34 cellular contexts compared by ENCODE assay signal in genomic region chr7:93836111-93836510, GRCh38. TPM values are rescaled to one million over a fixed set of nuclear protein-coding genes. Genes with fewer than 3 reads are reported as not detected.
DNase-seq lines count a peak whose midpoint lies in the region; ATAC-seq, FAIRE-seq and TF ChIP-seq lines count a peak whose summit lies in the region.
"Had no signal": no experiment of that assay in that cellular context is flagged by ENCODE, and none has a peak within 500 bp of the region (broad histone marks: within the 10 kb centered on the region; RNA-seq: fewer than 3 reads in every experiment).

No MANE protein-coding gene starts in this region.

- no peak overlapping the region for H3K27ac ChIP-seq in kidney (ENCODE audit: low read depth in 2 of 2, low read length in 2 of 2)
- H3K27ac ChIP-seq: BLaER1 treated with 17β-estradiol and CSF1 and Interleukin-3, amounts not matched to agents 10 nM and 100 nM; cardiac muscle cell; neural progenitor cell; Peyer's patch; VCaP had no signal

- no peak for ATAC-seq in HG03135 (IDR thresholded peaks at IDR 0.05; ENCODE audit: unreplicated experiment)
- ATAC-seq: HCT116, HepG2, left lobe of liver, right cardiac atrium had no signal

- no peaks in the 10 kb centered on the region for H3K9me3 ChIP-seq in kidney (ENCODE audit: control insufficient read depth in 1 of 2, low read length in 2 of 2)
- H3K9me3 ChIP-seq: BLaER1 treated with 17β-estradiol and CSF1 and Interleukin-3, amounts not matched to agents 10 nM and 100 nM; Peyer's patch; tibial artery had no signal

- H3K4me1 ChIP-seq in kidney (ENCODE audit: control insufficient read depth in 1 of 2, insufficient read depth in 1 of 2, low read depth in 1 of 2, low read length in 2 of 2): no peaks in the 10 kb centered on the region
- H3K4me1 ChIP-seq: BLaER1 treated with 17β-estradiol and CSF1 and Interleukin-3, amounts not matched to agents 10 nM and 100 nM; neural progenitor cell; Peyer's patch had no signal

- DNase-seq in LHCN-M2 (ENCODE audit: low read depth) (peak; percentile 66), cardiac fibroblast (ENCODE audit: low read depth in 2 of 2) (peak; percentile 63 to 69), fibroblast of villous mesenchyme (ENCODE audit: low read depth) (peak; percentile 17), smooth muscle cell of the brain vasculature (ENCODE audit: low read depth, low spot score) (peak; percentile 24), kidney (no peak)
- no peak for DNase-seq in stimulated activated CD4-positive, alpha-beta T cell treated with anti-CD3 and anti-CD28 coated beads, Interleukin-4, amount 100 ng/mL, for 4 hours
- DNase-seq: activated CD4-positive, alpha-beta T cell treated with anti-CD3 and anti-CD28 coated beads for 48 hours; activated effector memory CD4-positive, alpha-beta T cell treated with anti-CD3 and anti-CD28 coated beads, Interleukin-2, amount 50 U/mL, for 16 hours; activated T-cell treated with anti-CD3 and anti-CD28 coated beads, Interleukin-2, amount 50 U/mL, for 1 hour; anterior cingulate cortex; COR-L47; cortex of kidney; DMS53; erythroblast; Kasumi-1; NCI-H1436 treated with DMSO at 0.1 percent for 48 hours; NCI-H226; NCI-H774; Peyer's patch; posterior cingulate gyrus; right cardiac atrium; SHP77; stimulated activated CD4-positive, alpha-beta T cell treated with anti-CD3 and anti-CD28 coated beads, Interleukin-4, amount 100 ng/mL, for 1 hour; T1000; tibial artery had no signal

- FAIRE-seq in kidney (lab: Jason Lieb, UNC): no peak
- FAIRE-seq: GM12892, HepG2 had no signal

- intact Hi-C loops in kidney (cut with DNase I): no loop called here

- no peak for TF ChIP-seq CTCF in cardiac fibroblast (IDR thresholded peaks at IDR 0.05; ENCODE audit: low read depth, low read length)
- no peak for TF ChIP-seq CTCF in fibroblast of villous mesenchyme (IDR thresholded peaks at IDR 0.05; ENCODE audit: insufficient read depth, low read depth, low read length)
- no peak for TF ChIP-seq CTCF in kidney (IDR thresholded peaks at IDR 0.05; ENCODE audit: borderline replicate concordance, extremely low read depth, insufficient read depth)

- no peaks in the 10 kb centered on the region for H3K36me3 ChIP-seq in kidney (ENCODE audit: control insufficient read depth in 1 of 2, insufficient read depth in 2 of 2, low read length in 2 of 2)
- H3K36me3 ChIP-seq: BLaER1 treated with 17β-estradiol and CSF1 and Interleukin-3, amounts not matched to agents 10 nM and 100 nM; cardiac muscle cell; neural progenitor cell; Peyer's patch; tibial artery had no signal

- no peak overlapping the region for H3K9ac ChIP-seq in kidney (ENCODE audit: low read length in 2 of 2)
- H3K9ac ChIP-seq: BLaER1 treated with 17β-estradiol and CSF1 and Interleukin-3, amounts not matched to agents 10 nM and 100 nM; neural progenitor cell had no signal

- H3K4me3 ChIP-seq in cardiac fibroblast (replicated peaks in 1 of 2; ENCODE audit: low read depth in 2 of 2, low read length in 2 of 2): no peak overlapping the region
- H3K4me3 ChIP-seq in fibroblast of villous mesenchyme (ENCODE audit: low read depth, low read length): no peak overlapping the region
- H3K4me3 ChIP-seq in kidney (ENCODE audit: low read length in 2 of 2): no peak overlapping the region
- H3K4me3 ChIP-seq: BLaER1 treated with 17β-estradiol and CSF1 and Interleukin-3, amounts not matched to agents 10 nM and 100 nM; cardiac muscle cell; neural progenitor cell; Peyer's patch; tibial artery had no signal

RNA-seq across cellular contexts. Expression of gene TFPI2, which starts 54.4 kb away (rescaled TPM):
- 208 and 253 TPM in 2 replicates for total RNA-seq in LHCN-M2 (2014; rRNA removed)
- polyA plus RNA-seq in LHCN-M2 (2012): 11.3 TPM
- total RNA-seq in fibroblast of villous mesenchyme: 140 and 218 TPM in 2 replicates
- 42.5 TPM for total RNA-seq in kidney
- 7.8 TPM for polyA plus RNA-seq in kidney (ENCODE audit: insufficient read depth, low read depth, low replicate concordance)

Comparison
In these comparisons a context has a peak if more than half of its experiments do, and no peak if none do; other contexts are left out.
1. DNase-seq: peak in LHCN-M2 (single experiment), cardiac fibroblast (2 of 2), fibroblast of villous mesenchyme (single experiment) and smooth muscle cell of the brain vasculature (single experiment); none in stimulated activated CD4-positive, alpha-beta T cell treated with anti-CD3 and anti-CD28 coated beads, Interleukin-4, amount 100 ng/mL, for 4 hours (0 of 2) and kidney (single experiment).